ENCODE assay signal across 16 cellular contexts in the genomic region with DNA sequence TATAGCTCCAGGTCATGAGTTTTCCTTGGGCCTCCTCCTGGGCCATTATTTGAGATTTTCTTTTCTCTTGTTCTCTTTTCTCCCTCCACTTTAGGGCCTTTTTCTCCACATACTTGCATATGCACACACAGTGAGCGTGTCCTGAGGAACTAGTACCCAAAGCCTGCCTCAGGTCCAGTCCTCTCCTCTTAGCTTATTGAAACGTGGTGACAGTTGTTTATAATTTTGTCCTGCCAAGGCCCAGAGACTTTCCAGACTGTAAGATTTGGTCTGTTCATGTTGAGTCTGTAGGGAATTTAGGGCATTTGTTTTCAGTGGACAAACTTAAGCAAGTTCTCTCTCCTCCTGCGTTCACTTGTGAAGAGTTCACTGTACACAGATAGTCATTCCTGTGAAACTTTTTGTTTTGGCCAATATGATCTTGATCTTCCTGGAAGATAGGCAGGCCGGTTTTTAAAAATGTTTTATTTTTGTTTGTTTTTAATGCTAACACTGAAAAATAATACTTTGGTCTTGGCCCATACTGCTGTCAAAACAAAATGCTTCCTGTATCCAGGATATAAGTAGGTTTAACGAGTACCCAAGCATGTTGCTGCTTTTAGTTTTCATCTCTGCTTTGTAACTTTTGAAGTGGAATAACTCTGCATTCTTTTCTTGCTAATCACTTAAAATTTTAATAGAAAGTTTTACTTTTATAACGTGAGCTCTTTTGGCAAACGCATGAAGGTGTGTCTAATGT. TPM values are rescaled to one million over a fixed set of nuclear protein-coding genes. Genes with fewer than 3 reads are reported as not detected.
DNase-seq lines count a peak whose midpoint lies in the region; ATAC-seq and TF ChIP-seq lines count a peak whose summit lies in the region.
"Had no signal": no experiment of that assay in that cellular context is flagged by ENCODE, and none has a peak within 500 bp of the region (broad histone marks: within the 10 kb centered on the region; RNA-seq: fewer than 3 reads in every experiment).

No MANE protein-coding gene starts in this region.

- DNase-seq in left ventricle myocardium inferior (no peak), Right ventricle myocardium inferior (ENCODE audit: missing footprints) (no peak), foreskin keratinocyte (no peak), aorta (no peak), head of caudate nucleus (no peak)
- no peak for DNase-seq in activated CD4-positive, CD25-positive, alpha-beta regulatory T cell (lab: John Stamatoyannopoulos, UW)
- DNase-seq: activated CD8-positive, alpha-beta T cell treated with anti-CD3 and anti-CD28 coated beads for 36 hours; amniotic stem cell; CD4-positive, alpha-beta memory T cell; DND-41; MG63; NCI-H2081; NCI-H526 had no signal

- intact Hi-C loops in left ventricle myocardium inferior (cut with micrococcal nuclease) (no loop called here), Right ventricle myocardium inferior (cut with DNase I) (no loop called here), aorta (cut with DNase I) (no loop called here), head of caudate nucleus (cut with DNase I) (no loop called here)

- peak overlapping the region; percentile 18 for H3K27ac ChIP-seq in left ventricle myocardium inferior (replicated peaks)
- H3K27ac ChIP-seq in foreskin keratinocyte: peak overlapping the region; percentile 51
- H3K27ac ChIP-seq in parathyroid adenoma: peak overlapping the region; percentile 84
- peak overlapping the region; percentile 49 to 86 for H3K27ac ChIP-seq in aorta (ENCODE audit: low read depth in 1 of 2, low read length in 2 of 2)

- peak overlapping the region; percentile 53 for H2AFZ ChIP-seq in parathyroid adenoma

- H3K4me3 ChIP-seq in left ventricle myocardium inferior: no peak overlapping the region
- peak overlapping the region; percentile 32 for H3K4me3 ChIP-seq in parathyroid adenoma (ENCODE audit: low read depth, low read length)
- peak overlapping the region in 1 of 2 donors; percentile 23 for H3K4me3 ChIP-seq in aorta (ENCODE audit: low read length in 2 of 2)
- H3K4me3 ChIP-seq: MG63 had no signal

- H3K27me3 ChIP-seq in left ventricle myocardium inferior (ENCODE audit: low read depth): no peaks in the 10 kb centered on the region
- no peaks in the 10 kb centered on the region for H3K27me3 ChIP-seq in foreskin keratinocyte
- no peaks in the 10 kb centered on the region for H3K27me3 ChIP-seq in parathyroid adenoma (ENCODE audit: control insufficient read depth, insufficient read depth, low read length)
- H3K27me3 ChIP-seq in aorta (ENCODE audit: control insufficient read depth in 1 of 2, insufficient read depth in 2 of 2, low read length in 1 of 2): no peaks in the 10 kb centered on the region
- H3K27me3 ChIP-seq: MG63 had no signal

- H3K4me1 ChIP-seq in left ventricle myocardium inferior: peaks cover 32% of the 10 kb centered on the region
- H3K4me1 ChIP-seq in foreskin keratinocyte: peaks cover 53% of the 10 kb centered on the region
- peaks cover 40% of the 10 kb centered on the region for H3K4me1 ChIP-seq in parathyroid adenoma
- H3K4me1 ChIP-seq in aorta (ENCODE audit: control insufficient read depth in 1 of 2, insufficient read depth in 2 of 2, low read length in 2 of 2): peaks cover 6 to 8% of the 10 kb centered on the region in 2 donors

- no peaks in the 10 kb centered on the region for H3K36me3 ChIP-seq in left ventricle myocardium inferior
- no peaks in the 10 kb centered on the region for H3K36me3 ChIP-seq in parathyroid adenoma (ENCODE audit: control insufficient read depth, insufficient read depth, low read length)
- no peaks in the 10 kb centered on the region for H3K36me3 ChIP-seq in aorta (ENCODE audit: control insufficient read depth in 1 of 2, insufficient read depth in 2 of 2, low read length in 1 of 2)
- H3K36me3 ChIP-seq: MG63 had no signal

- WGBS in aorta, 2 donors: 3 to 7% methylated on average over 7 of the region's 7 CpGs

- ATAC-seq in Right ventricle myocardium inferior (no peak), foreskin keratinocyte (no peak), aorta (ENCODE audit: low FRiP score) (peak; percentile 58), HG03159 (IDR thresholded peaks at IDR 0.05; ENCODE audit: unreplicated experiment) (no peak)
- ATAC-seq: activated CD8-positive, alpha-beta T cell treated with anti-CD3 and anti-CD28 coated beads for 36 hours; esophagus mucosa had no signal

- H3K9me3 ChIP-seq in left ventricle myocardium inferior (replicated peaks) (no peaks in the 10 kb centered on the region), parathyroid adenoma (ENCODE audit: control insufficient read depth, low read length) (no peaks in the 10 kb centered on the region), aorta (ENCODE audit: control insufficient read depth, low read length) (no peaks in the 10 kb centered on the region)
- H3K9me3 ChIP-seq: MG63 had no signal

- TF ChIP-seq CTCF in left ventricle myocardium inferior (IDR thresholded peaks at IDR 0.05; ENCODE audit: borderline replicate concordance) (no peak), foreskin keratinocyte (conservative IDR thresholded peaks at IDR 0.05) (no peak), parathyroid adenoma (IDR thresholded peaks at IDR 0.05) (no peak)

- no peak overlapping the region for H3K9ac ChIP-seq in parathyroid adenoma

- H3K79me2 ChIP-seq in parathyroid adenoma: peaks cover 22% of the 10 kb centered on the region

- H3K4me2 ChIP-seq in parathyroid adenoma (ENCODE audit: low read length): peak overlapping the region; percentile 47

RNA-seq across cellular contexts. Expression of gene LRRC1, which starts 20.7 kb away (rescaled TPM):
- total RNA-seq in left ventricle myocardium inferior (2.7 TPM), Right ventricle myocardium inferior (1.1 TPM), foreskin keratinocyte (22.5 and 23.6 TPM in 2 replicates), aorta (10 to 100 TPM; 25.3 to 25.4 TPM)
- polyA plus RNA-seq in foreskin keratinocyte (9.2 and 10.7 TPM in 2 replicates), aorta (1 to 10 TPM; 5.5 to 6.3 TPM)

Comparison
In these comparisons a context has a peak if more than half of its experiments do, and no peak if none do; other contexts are left out.
1. H3K27ac ChIP-seq: peak in every context shown above with its lines; median percentile 84 in parathyroid adenoma; 68 in aorta; 51 in foreskin keratinocyte; 18 in left ventricle myocardium inferior.